Comparison of ENCODE assay signal across 9 cellular contexts in the genomic region with DNA sequence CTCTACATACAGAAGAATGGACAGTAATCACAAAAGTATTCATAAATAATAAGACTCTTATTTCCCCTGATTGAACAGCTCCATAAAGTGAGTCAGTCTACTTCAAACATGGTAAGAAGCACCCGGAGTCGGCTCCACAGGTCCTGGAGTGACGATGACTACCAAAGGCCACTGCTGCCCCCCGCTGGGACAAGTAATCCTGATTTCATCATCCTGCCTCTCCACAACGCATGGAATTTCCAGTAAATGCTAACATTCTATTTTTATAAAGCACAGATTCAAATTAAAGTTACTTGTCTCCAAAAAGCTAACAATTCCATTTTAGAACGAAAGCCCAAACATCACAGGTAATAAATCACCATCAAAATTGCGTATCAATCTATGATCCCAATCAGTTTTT. TPM values are rescaled to one million over a fixed set of nuclear protein-coding genes. Genes with fewer than 3 reads are reported as not detected.
DNase-seq lines count a peak whose midpoint lies in the region; ATAC-seq and TF ChIP-seq lines count a peak whose summit lies in the region.
"Had no signal": no experiment of that assay in that cellular context is flagged by ENCODE, and none has a peak within 500 bp of the region (broad histone marks: within the 10 kb centered on the region; RNA-seq: fewer than 3 reads in every experiment).

No MANE protein-coding gene starts in this region.

- intact Hi-C loops in lower lobe of right lung (cut with DNase I) = no loop called here

- DNase-seq in Ammon's horn (ENCODE audit: low spot score) = peak; percentile 59
- DNase-seq in adipocyte (ENCODE audit: low read depth) = peak; percentile 93
- no peak for DNase-seq in lower lobe of right lung
- no peak for DNase-seq in suprapubic skin (ENCODE audit: low spot score in 2 of 2)
- DNase-seq in MM.1S = no peak
- DNase-seq: central memory CD4-positive, alpha-beta T cell had no signal

- no peak overlapping the region for H2AFZ ChIP-seq in MM.1S (ENCODE audit: low read length)

- H3K9me2 ChIP-seq in MM.1S (replicated peaks; ENCODE audit: insufficient read depth, low read length) = no peaks in the 10 kb centered on the region

- TF ChIP-seq CTCF in lower lobe of right lung (IDR thresholded peaks at IDR 0.05) (peak; percentile 19), suprapubic skin (IDR thresholded peaks at IDR 0.05) (no peak), MM.1S (IDR thresholded peaks at IDR 0.05; ENCODE audit: low read length) (no peak)

- TF ChIP-seq POLR2A in suprapubic skin (IDR thresholded peaks at IDR 0.05) = no peak

- no peaks in the 10 kb centered on the region for H3K79me2 ChIP-seq in MM.1S (ENCODE audit: low read length)

- no peak overlapping the region for H3K4me2 ChIP-seq in MM.1S (ENCODE audit: low read depth, low read length)

- H3F3A ChIP-seq in MM.1S (ENCODE audit: insufficient read depth, low read length) = no peaks in the 10 kb centered on the region

- H3K9ac ChIP-seq in HUES64 (ENCODE audit: low read depth, low read length) = 0 out of 2 replicates have a peak overlapping the region, but pooled peaks have one; percentile 33
- H3K9ac ChIP-seq in adipocyte (ENCODE audit: low read length) = peak overlapping the region; percentile 68
- H3K9ac ChIP-seq in MM.1S (ENCODE audit: low read length) = no peak overlapping the region

- no peaks in the 10 kb centered on the region for H4K20me1 ChIP-seq in MM.1S (ENCODE audit: insufficient read depth, low read length)

- no peak for TF ChIP-seq EP300 in suprapubic skin (IDR thresholded peaks at IDR 0.05)

- H3K27me3 ChIP-seq in HUES64 (ENCODE audit: insufficient read depth, low read length) (no peaks in the 10 kb centered on the region), adipocyte (replicated peaks; ENCODE audit: control insufficient read depth, insufficient read depth, low read length) (no peaks in the 10 kb centered on the region), lower lobe of right lung (ENCODE audit: low read depth) (no peaks in the 10 kb centered on the region), suprapubic skin (no peaks in the 10 kb centered on the region), MM.1S (replicated peaks; ENCODE audit: insufficient read depth, low read length) (no peaks in the 10 kb centered on the region)

- H3K9me3 ChIP-seq in HUES64 (ENCODE audit: insufficient read depth, low read depth, low read length) (no peaks in the 10 kb centered on the region), adipocyte (ENCODE audit: control insufficient read depth, low read length) (no peaks in the 10 kb centered on the region), lower lobe of right lung (no peaks in the 10 kb centered on the region), suprapubic skin (no peaks in the 10 kb centered on the region), MM.1S (replicated peaks; ENCODE audit: insufficient read depth, low read length) (no peaks in the 10 kb centered on the region)

- H3K36me3 ChIP-seq in HUES64 (ENCODE audit: insufficient read depth, low read length) (peaks cover 30% of the 10 kb centered on the region), adipocyte (ENCODE audit: control insufficient read depth, insufficient read depth, low read length, severe bottlenecking) (peaks cover 13% of the 10 kb centered on the region), lower lobe of right lung (peaks cover 47% of the 10 kb centered on the region), suprapubic skin (peaks cover 18% of the 10 kb centered on the region), MM.1S (replicated peaks; ENCODE audit: insufficient read depth, low read length) (no peaks in the 10 kb centered on the region)

- no peak overlapping the region for H3K4me3 ChIP-seq in HUES64 (ENCODE audit: low read length)
- H3K4me3 ChIP-seq in adipocyte (ENCODE audit: low read length) = peak overlapping the region; percentile 9
- no peak overlapping the region for H3K4me3 ChIP-seq in lower lobe of right lung
- no peak overlapping the region for H3K4me3 ChIP-seq in suprapubic skin
- no peak overlapping the region for H3K4me3 ChIP-seq in MM.1S (ENCODE audit: low read length)

- H3K27ac ChIP-seq in HUES64 (ENCODE audit: low read depth, low read length) (no peak overlapping the region), lower lobe of right lung (no peak overlapping the region), suprapubic skin (no peak overlapping the region), MM.1S (ENCODE audit: low read length) (no peak overlapping the region)

- no peaks in the 10 kb centered on the region for H3K4me1 ChIP-seq in HUES64 (ENCODE audit: insufficient read depth, low read length)
- peaks cover 16% of the 10 kb centered on the region for H3K4me1 ChIP-seq in adipocyte (ENCODE audit: control insufficient read depth, insufficient read depth, low read length)
- no peaks in the 10 kb centered on the region for H3K4me1 ChIP-seq in lower lobe of right lung
- no peaks in the 10 kb centered on the region for H3K4me1 ChIP-seq in suprapubic skin
- no peaks in the 10 kb centered on the region for H3K4me1 ChIP-seq in MM.1S (ENCODE audit: low read length)

- peak; percentile 61 to 62 for ATAC-seq in lower lobe of right lung
- ATAC-seq in HG03571 (IDR thresholded peaks at IDR 0.05; ENCODE audit: unreplicated experiment) = no peak
- no peak for ATAC-seq in HG03039 (IDR thresholded peaks at IDR 0.05; ENCODE audit: unreplicated experiment)

- 65% methylated on average over 7 of the region's 7 CpGs for WGBS in HUES64
- WGBS in suprapubic skin = 57% methylated on average over 7 of the region's 7 CpGs

RNA-seq across cellular contexts. Expression of a gene that starts 16.2 kb away (rescaled TPM):
- 10.6 TPM for polyA plus RNA-seq in HUES64 (2013, experiment 1 of 2)
- polyA plus RNA-seq in HUES64 (2013, experiment 2 of 2) = 11.5 TPM
- total RNA-seq in lower lobe of right lung = 13.1 TPM
- total RNA-seq in suprapubic skin = 10 to 100 TPM in 3 of 4 donors, 1 to 10 TPM in 1; 6.1 to 29.3 (median 20.6) TPM

RNA-seq across cellular contexts. Expression of a gene that starts 16.6 kb away (rescaled TPM):
- polyA plus RNA-seq in HUES64 (2013, experiment 1 of 2) = 505 TPM
- 454 TPM for polyA plus RNA-seq in HUES64 (2013, experiment 2 of 2)
- total RNA-seq in lower lobe of right lung (116 TPM), suprapubic skin (100 to 1,000 TPM in 3 of 4 donors, 10 to 100 TPM in 1; 65.8 to 154 (median 142) TPM)

Comparison
In these comparisons a context has a peak if more than half of its experiments do, and no peak if none do; other contexts are left out.
1. DNase-seq: peak in Ammon's horn (single experiment) and adipocyte (single experiment); none in lower lobe of right lung (single experiment), suprapubic skin (0 of 2) and MM.1S (single experiment).
2. ATAC-seq: peak in lower lobe of right lung (2 of 2); none in HG03571 (single experiment) and HG03039 (single experiment).